In genomic region chr16:57185446-57185944, GRCh38 we compare ENCODE assay signal across 7 cellular contexts. TPM values are rescaled to one million over a fixed set of nuclear protein-coding genes. Genes with fewer than 3 reads are reported as not detected.
DNase-seq lines count a peak whose midpoint lies in the region; ATAC-seq and TF ChIP-seq lines count a peak whose summit lies in the region.

No MANE protein-coding gene starts in this region.

- ATAC-seq in GM19023 (IDR thresholded peaks at IDR 0.05; ENCODE audit: unreplicated experiment) (peak; percentile 38), HG03135 (IDR thresholded peaks at IDR 0.05; ENCODE audit: unreplicated experiment) (peak; percentile 33)

- no peaks in the 10 kb centered on the region for H3K9me3 Mint-ChIP-seq in T-helper 1 cell treated with Interleukin-12 subunit alpha and Interleukin-12 subunit beta and Interleukin-4 antibody, amounts not matched to agents 30 μg/mL and 1 μg/mL, for 36 hours
- H3K9me3 Mint-ChIP-seq in endothelial cell (ENCODE audit: unreplicated experiment) (no peaks in the 10 kb centered on the region), type B pancreatic cell (no peaks in the 10 kb centered on the region)

- peak; percentile 63 for DNase-seq in D341Med (ENCODE audit: low spot score)
- peak; percentile 28 for DNase-seq in endothelial cell (ENCODE audit: low spot score)
- DNase-seq in type B pancreatic cell (ENCODE audit: extremely low spot score, unreplicated experiment) = no peak

- H3K4me1 Mint-ChIP-seq in T-helper 1 cell treated with Interleukin-12 subunit alpha and Interleukin-12 subunit beta and Interleukin-4 antibody, amounts not matched to agents 30 μg/mL and 1 μg/mL, for 36 hours (ENCODE audit: low read depth) = peaks cover 33% of the 10 kb centered on the region
- H3K4me1 Mint-ChIP-seq in endothelial cell (ENCODE audit: unreplicated experiment) (peaks cover 28% of the 10 kb centered on the region), type B pancreatic cell (ENCODE audit: unreplicated experiment) (peaks cover 25% of the 10 kb centered on the region)

- peak overlapping the region; percentile 97 for H3K4me3 ChIP-seq in mononuclear cell (ENCODE audit: low read length)

- H3K9me3 ChIP-seq in mononuclear cell (ENCODE audit: low read depth, low read length) = no peaks in the 10 kb centered on the region

- H3K36me3 Mint-ChIP-seq in T-helper 1 cell treated with Interleukin-12 subunit alpha and Interleukin-12 subunit beta and Interleukin-4 antibody, amounts not matched to agents 30 μg/mL and 1 μg/mL, for 36 hours (ENCODE audit: low read depth) = peaks cover 2% of the 10 kb centered on the region
- peaks cover 6% of the 10 kb centered on the region for H3K36me3 Mint-ChIP-seq in endothelial cell (ENCODE audit: low read depth, unreplicated experiment)
- H3K36me3 Mint-ChIP-seq in type B pancreatic cell = no peaks in the 10 kb centered on the region

- no peaks in the 10 kb centered on the region for H3K27me3 Mint-ChIP-seq in T-helper 1 cell treated with Interleukin-12 subunit alpha and Interleukin-12 subunit beta and Interleukin-4 antibody, amounts not matched to agents 30 μg/mL and 1 μg/mL, for 36 hours (ENCODE audit: low read depth)
- H3K27me3 Mint-ChIP-seq in endothelial cell (ENCODE audit: unreplicated experiment) (peaks cover 15% of the 10 kb centered on the region), type B pancreatic cell (no peaks in the 10 kb centered on the region)

- TF ChIP-seq CTCF in endothelial cell (IDR thresholded peaks at IDR 0.05; ENCODE audit: unreplicated experiment) (no peak), type B pancreatic cell (conservative IDR thresholded peaks at IDR 0.05) (no peak)

- peak overlapping the region; percentile 85 for H3K27ac Mint-ChIP-seq in T-helper 1 cell treated with Interleukin-12 subunit alpha and Interleukin-12 subunit beta and Interleukin-4 antibody, amounts not matched to agents 30 μg/mL and 1 μg/mL, for 36 hours
- H3K27ac Mint-ChIP-seq in endothelial cell (ENCODE audit: unreplicated experiment) (peak overlapping the region; percentile 99), type B pancreatic cell (peak overlapping the region; percentile 94)

- no peaks in the 10 kb centered on the region for H3K27me3 ChIP-seq in mononuclear cell (ENCODE audit: insufficient read depth, low read length)

- peak overlapping the region; percentile 96 for H3K4me3 Mint-ChIP-seq in T-helper 1 cell treated with Interleukin-12 subunit alpha and Interleukin-12 subunit beta and Interleukin-4 antibody, amounts not matched to agents 30 μg/mL and 1 μg/mL, for 36 hours
- H3K4me3 Mint-ChIP-seq in endothelial cell (ENCODE audit: unreplicated experiment) (peak overlapping the region; percentile 100), type B pancreatic cell (peak overlapping the region; percentile 99)

- H3K4me1 ChIP-seq in mononuclear cell (ENCODE audit: insufficient read depth, low read length) = peaks cover 38% of the 10 kb centered on the region

RNA-seq across cellular contexts. Expression of gene PSME3IP1, which starts 0.3 kb away (rescaled TPM):
- 84.8 TPM for total RNA-seq in endothelial cell (ENCODE audit: unreplicated experiment)
- total RNA-seq in mononuclear cell = 75.2 TPM
- total RNA-seq in type B pancreatic cell (ENCODE audit: low replicate concordance) = 90.1 and 94.4 TPM in 2 replicates

RNA-seq across cellular contexts. Expression of gene RSPRY1, which starts 0.6 kb away (rescaled TPM):
- total RNA-seq in endothelial cell (ENCODE audit: unreplicated experiment) (63.0 TPM), mononuclear cell (25.4 TPM), type B pancreatic cell (ENCODE audit: low replicate concordance) (36.3 and 49.9 TPM in 2 replicates)

RNA-seq across cellular contexts. Expression of gene ARL2BP, which starts 59.6 kb away (rescaled TPM):
- total RNA-seq in endothelial cell (ENCODE audit: unreplicated experiment) = 46.7 TPM
- total RNA-seq in mononuclear cell = 61.5 TPM
- total RNA-seq in type B pancreatic cell (ENCODE audit: low replicate concordance) = 37.7 and 49.4 TPM in 2 replicates
